Comparison of ENCODE assay signal across 2 cellular contexts in the genomic region with DNA sequence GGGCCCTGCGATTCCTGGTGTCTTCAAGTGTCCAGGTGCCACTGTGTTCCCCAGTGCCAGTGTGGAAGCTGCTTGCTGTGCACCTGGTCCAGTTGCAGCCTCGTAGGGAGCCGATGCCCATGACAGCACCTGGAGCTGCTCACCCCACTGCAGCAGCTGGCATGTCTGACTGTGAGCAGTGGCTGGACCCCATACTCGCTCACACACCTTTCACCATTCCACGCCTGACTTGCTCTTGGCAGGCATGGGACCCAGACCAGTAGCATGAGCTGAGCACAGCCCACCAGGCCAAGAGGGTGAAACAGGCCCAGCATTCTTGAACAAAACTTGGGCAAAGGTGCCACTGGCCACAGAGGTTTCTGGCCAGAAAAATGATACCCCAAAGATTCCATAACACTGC.
TF ChIP-seq lines count a peak whose summit lies in the region.

No MANE protein-coding gene starts in this region.

TF ChIP-seq in IMR-90, 13 proteins besides CTCF, POLR2A, EP300 and RAD21:
- TF ChIP-seq CHD1 (IDR thresholded peaks at IDR 0.05; ENCODE audit: low read depth, low read length) (no peak), BHLHE40 (IDR thresholded peaks at IDR 0.05; ENCODE audit: low read depth, low read length) (no peak), MAFK (IDR thresholded peaks at IDR 0.05; ENCODE audit: low read depth, low read length) (no peak), FOS (IDR thresholded peaks at IDR 0.05; ENCODE audit: low read depth, low read length) (no peak)
- TF ChIP-seq, protein P1, sequence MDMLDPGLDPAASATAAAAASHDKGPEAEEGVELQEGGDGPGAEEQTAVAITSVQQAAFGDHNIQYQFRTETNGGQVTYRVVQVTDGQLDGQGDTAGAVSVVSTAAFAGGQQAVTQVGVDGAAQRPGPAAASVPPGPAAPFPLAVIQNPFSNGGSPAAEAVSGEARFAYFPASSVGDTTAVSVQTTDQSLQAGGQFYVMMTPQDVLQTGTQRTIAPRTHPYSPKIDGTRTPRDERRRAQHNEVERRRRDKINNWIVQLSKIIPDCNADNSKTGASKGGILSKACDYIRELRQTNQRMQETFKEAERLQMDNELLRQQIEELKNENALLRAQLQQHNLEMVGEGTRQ (IDR thresholded peaks at IDR 0.05; ENCODE audit: low read depth, low read length), result no peak
TF ChIP-seq in IMR-90: peak in this region for 0.

TF ChIP-seq in H1, 55 proteins besides CTCF, POLR2A, EP300 and RAD21:
- TF ChIP-seq CTBP2 (IDR thresholded peaks at IDR 0.05; ENCODE audit: borderline replicate concordance, insufficient read depth, insufficient read length, low read length), result no peak
- no peak for TF ChIP-seq JUN (IDR thresholded peaks at IDR 0.05; ENCODE audit: low read depth, low read length)
- no peak for TF ChIP-seq TAF7 (optimal IDR thresholded peaks at IDR 0.05; ENCODE audit: borderline replicate concordance, low read depth, low read length)
- TF ChIP-seq SAP30 (IDR thresholded peaks at IDR 0.05; ENCODE audit: insufficient read depth, insufficient replicate concordance, low read length), result no peak
- no peak for TF ChIP-seq POLR2AphosphoS5 (IDR thresholded peaks at IDR 0.05; ENCODE audit: low read depth, low read length)
- TF ChIP-seq BACH1 (IDR thresholded peaks at IDR 0.05; ENCODE audit: low read length), result no peak
- TF ChIP-seq GTF2F1 (IDR thresholded peaks at IDR 0.05; ENCODE audit: borderline replicate concordance, low read depth, low read length), result no peak
- TF ChIP-seq SRF (IDR thresholded peaks at IDR 0.05; ENCODE audit: low read depth, low read length), result no peak
- no peak for TF ChIP-seq ASH2L (IDR thresholded peaks at IDR 0.05; ENCODE audit: low read length)
- TF ChIP-seq CEBPB (IDR thresholded peaks at IDR 0.05; ENCODE audit: low read depth, low read length), result no peak
- TF ChIP-seq TCF12 (IDR thresholded peaks at IDR 0.05; ENCODE audit: low read depth, low read length), result no peak
- no peak for TF ChIP-seq POU5F1 (IDR thresholded peaks at IDR 0.05; ENCODE audit: low read depth, low read length)
- no peak for TF ChIP-seq SIX5 (IDR thresholded peaks at IDR 0.05; ENCODE audit: low read depth, low read length)
- TF ChIP-seq, protein P2, sequence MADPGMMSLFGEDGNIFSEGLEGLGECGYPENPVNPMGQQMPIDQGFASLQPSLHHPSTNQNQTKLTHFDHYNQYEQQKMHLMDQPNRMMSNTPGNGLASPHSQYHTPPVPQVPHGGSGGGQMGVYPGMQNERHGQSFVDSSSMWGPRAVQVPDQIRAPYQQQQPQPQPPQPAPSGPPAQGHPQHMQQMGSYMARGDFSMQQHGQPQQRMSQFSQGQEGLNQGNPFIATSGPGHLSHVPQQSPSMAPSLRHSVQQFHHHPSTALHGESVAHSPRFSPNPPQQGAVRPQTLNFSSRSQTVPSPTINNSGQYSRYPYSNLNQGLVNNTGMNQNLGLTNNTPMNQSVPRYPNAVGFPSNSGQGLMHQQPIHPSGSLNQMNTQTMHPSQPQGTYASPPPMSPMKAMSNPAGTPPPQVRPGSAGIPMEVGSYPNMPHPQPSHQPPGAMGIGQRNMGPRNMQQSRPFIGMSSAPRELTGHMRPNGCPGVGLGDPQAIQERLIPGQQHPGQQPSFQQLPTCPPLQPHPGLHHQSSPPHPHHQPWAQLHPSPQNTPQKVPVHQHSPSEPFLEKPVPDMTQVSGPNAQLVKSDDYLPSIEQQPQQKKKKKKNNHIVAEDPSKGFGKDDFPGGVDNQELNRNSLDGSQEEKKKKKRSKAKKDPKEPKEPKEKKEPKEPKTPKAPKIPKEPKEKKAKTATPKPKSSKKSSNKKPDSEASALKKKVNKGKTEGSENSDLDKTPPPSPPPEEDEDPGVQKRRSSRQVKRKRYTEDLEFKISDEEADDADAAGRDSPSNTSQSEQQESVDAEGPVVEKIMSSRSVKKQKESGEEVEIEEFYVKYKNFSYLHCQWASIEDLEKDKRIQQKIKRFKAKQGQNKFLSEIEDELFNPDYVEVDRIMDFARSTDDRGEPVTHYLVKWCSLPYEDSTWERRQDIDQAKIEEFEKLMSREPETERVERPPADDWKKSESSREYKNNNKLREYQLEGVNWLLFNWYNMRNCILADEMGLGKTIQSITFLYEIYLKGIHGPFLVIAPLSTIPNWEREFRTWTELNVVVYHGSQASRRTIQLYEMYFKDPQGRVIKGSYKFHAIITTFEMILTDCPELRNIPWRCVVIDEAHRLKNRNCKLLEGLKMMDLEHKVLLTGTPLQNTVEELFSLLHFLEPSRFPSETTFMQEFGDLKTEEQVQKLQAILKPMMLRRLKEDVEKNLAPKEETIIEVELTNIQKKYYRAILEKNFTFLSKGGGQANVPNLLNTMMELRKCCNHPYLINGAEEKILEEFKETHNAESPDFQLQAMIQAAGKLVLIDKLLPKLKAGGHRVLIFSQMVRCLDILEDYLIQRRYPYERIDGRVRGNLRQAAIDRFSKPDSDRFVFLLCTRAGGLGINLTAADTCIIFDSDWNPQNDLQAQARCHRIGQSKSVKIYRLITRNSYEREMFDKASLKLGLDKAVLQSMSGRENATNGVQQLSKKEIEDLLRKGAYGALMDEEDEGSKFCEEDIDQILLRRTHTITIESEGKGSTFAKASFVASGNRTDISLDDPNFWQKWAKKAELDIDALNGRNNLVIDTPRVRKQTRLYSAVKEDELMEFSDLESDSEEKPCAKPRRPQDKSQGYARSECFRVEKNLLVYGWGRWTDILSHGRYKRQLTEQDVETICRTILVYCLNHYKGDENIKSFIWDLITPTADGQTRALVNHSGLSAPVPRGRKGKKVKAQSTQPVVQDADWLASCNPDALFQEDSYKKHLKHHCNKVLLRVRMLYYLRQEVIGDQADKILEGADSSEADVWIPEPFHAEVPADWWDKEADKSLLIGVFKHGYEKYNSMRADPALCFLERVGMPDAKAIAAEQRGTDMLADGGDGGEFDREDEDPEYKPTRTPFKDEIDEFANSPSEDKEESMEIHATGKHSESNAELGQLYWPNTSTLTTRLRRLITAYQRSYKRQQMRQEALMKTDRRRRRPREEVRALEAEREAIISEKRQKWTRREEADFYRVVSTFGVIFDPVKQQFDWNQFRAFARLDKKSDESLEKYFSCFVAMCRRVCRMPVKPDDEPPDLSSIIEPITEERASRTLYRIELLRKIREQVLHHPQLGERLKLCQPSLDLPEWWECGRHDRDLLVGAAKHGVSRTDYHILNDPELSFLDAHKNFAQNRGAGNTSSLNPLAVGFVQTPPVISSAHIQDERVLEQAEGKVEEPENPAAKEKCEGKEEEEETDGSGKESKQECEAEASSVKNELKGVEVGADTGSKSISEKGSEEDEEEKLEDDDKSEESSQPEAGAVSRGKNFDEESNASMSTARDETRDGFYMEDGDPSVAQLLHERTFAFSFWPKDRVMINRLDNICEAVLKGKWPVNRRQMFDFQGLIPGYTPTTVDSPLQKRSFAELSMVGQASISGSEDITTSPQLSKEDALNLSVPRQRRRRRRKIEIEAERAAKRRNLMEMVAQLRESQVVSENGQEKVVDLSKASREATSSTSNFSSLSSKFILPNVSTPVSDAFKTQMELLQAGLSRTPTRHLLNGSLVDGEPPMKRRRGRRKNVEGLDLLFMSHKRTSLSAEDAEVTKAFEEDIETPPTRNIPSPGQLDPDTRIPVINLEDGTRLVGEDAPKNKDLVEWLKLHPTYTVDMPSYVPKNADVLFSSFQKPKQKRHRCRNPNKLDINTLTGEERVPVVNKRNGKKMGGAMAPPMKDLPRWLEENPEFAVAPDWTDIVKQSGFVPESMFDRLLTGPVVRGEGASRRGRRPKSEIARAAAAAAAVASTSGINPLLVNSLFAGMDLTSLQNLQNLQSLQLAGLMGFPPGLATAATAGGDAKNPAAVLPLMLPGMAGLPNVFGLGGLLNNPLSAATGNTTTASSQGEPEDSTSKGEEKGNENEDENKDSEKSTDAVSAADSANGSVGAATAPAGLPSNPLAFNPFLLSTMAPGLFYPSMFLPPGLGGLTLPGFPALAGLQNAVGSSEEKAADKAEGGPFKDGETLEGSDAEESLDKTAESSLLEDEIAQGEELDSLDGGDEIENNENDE (IDR thresholded peaks at IDR 0.05; ENCODE audit: insufficient replicate concordance, low read length), result no peak
- TF ChIP-seq RFX5 (IDR thresholded peaks at IDR 0.05; ENCODE audit: borderline replicate concordance, low read depth, low read length), result no peak
- TF ChIP-seq, protein P1 (IDR thresholded peaks at IDR 0.05; ENCODE audit: low read length), result no peak
- TF ChIP-seq ZNF274 (IDR thresholded peaks at IDR 0.05; ENCODE audit: borderline replicate concordance, extremely low read depth, low read length), result no peak
- no peak for TF ChIP-seq CREB1 (IDR thresholded peaks at IDR 0.05)
